Comparison of ENCODE assay signal across 9 cellular contexts in the genomic region with DNA sequence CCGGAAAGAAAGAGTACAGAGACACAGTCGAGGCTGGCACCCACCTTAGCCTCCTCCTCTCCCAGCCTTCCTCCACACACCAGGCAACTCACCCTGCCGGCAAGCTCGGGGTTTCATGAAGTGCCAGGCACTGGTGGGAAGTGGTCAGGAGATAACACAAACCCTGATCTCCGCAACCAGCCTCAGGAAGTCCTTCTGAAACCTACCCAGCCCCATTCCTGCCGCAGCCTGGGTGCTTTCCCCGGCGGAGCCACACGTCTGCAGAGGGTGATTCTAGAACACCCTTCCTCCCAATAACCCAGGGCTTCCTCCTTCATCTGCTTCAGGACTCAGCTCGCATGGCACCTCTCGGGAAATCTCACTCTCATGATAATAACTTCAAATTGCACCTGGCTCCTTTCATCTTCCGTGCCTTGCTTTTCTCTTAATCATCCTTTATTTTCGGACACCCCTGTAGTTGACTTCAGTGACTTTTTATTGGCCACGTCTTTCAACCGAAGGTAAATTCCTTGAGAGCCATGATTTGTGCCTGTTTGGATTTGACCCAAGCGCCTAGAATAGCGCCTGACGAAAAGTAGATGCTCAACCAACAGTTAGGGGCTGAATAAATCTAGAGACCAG. TPM values are rescaled to one million over a fixed set of nuclear protein-coding genes. Genes with fewer than 3 reads are reported as not detected.
DNase-seq lines count a peak whose midpoint lies in the region; ATAC-seq, FAIRE-seq and TF ChIP-seq lines count a peak whose summit lies in the region.
"Had no signal": no experiment of that assay in that cellular context is flagged by ENCODE, and none has a peak within 500 bp of the region (broad histone marks: within the 10 kb centered on the region; RNA-seq: fewer than 3 reads in every experiment).

No MANE protein-coding gene starts in this region.

- CTCF ChIA-PET in HepG2 (lab: Yijun Ruan, JAX; ENCODE audit: low intra/inter-chr PET ratio, low total read pairs): interaction anchor here (0.5 to 6.0 kb wide), 5 partner anchors 50 to 117 kb away, joined by 3 to 110 read pairs (median 19); no protein-coding TSS in a partner anchor

- no peak for TF ChIP-seq CTCF in DND-41 (IDR thresholded peaks at IDR 0.05; ENCODE audit: borderline replicate concordance, extremely low read depth, low read length, poor library complexity, severe bottlenecking)
- TF ChIP-seq CTCF in HepG2 (CRISPR knock-in tag; IDR thresholded peaks at IDR 0.05): no peak
- TF ChIP-seq CTCF in hepatocyte (IDR thresholded peaks at IDR 0.05; ENCODE audit: poor library complexity): no peak
- TF ChIP-seq CTCF in endothelial cell (IDR thresholded peaks at IDR 0.05; ENCODE audit: unreplicated experiment): no peak

- no peaks in the 10 kb centered on the region for H3K36me3 ChIP-seq in DND-41 (ENCODE audit: insufficient read depth, low read length)
- no peaks in the 10 kb centered on the region for H3K36me3 ChIP-seq in HepG2 (replicated peaks in 1 of 2; ENCODE audit: control insufficient read depth in 1 of 2, insufficient read depth in 2 of 2, low read length in 2 of 2)
- H3K36me3 ChIP-seq in hepatocyte (replicated peaks; ENCODE audit: insufficient read depth, low read depth): no peaks in the 10 kb centered on the region
- H3K36me3 ChIP-seq: HAP-1 had no signal

- peak; percentile 67 for ATAC-seq in DND-41 (ENCODE audit: insufficient read depth, low read depth)
- ATAC-seq in HepG2: no peak
- ATAC-seq in HG03108 (IDR thresholded peaks at IDR 0.05; ENCODE audit: unreplicated experiment): no peak
- ATAC-seq in HG03342 (IDR thresholded peaks at IDR 0.05; ENCODE audit: unreplicated experiment): no peak

- H3K79me2 ChIP-seq in DND-41 (ENCODE audit: insufficient read depth, low read length): no peaks in the 10 kb centered on the region
- H3K79me2 ChIP-seq in HepG2 (ENCODE audit: insufficient read depth, low read length): no peaks in the 10 kb centered on the region
- no peaks in the 10 kb centered on the region for H3K79me2 ChIP-seq in hepatocyte

- H3K27me3 Mint-ChIP-seq in activated T-cell treated with anti-CD3 and anti-CD28 coated beads, Interleukin-2, amount 50 U/mL, for 24 hours: peaks cover 60% of the 10 kb centered on the region
- H3K27me3 Mint-ChIP-seq in endothelial cell (ENCODE audit: unreplicated experiment): peaks cover 7% of the 10 kb centered on the region

- H3K27me3 ChIP-seq in DND-41 (ENCODE audit: insufficient read depth, low read length, poor library complexity) (peaks cover 29% of the 10 kb centered on the region), HepG2 (ENCODE audit: control insufficient read depth in 1 of 2, insufficient read depth in 2 of 2, low read length in 2 of 2) (peaks cover 0 to 48% of the 10 kb centered on the region in 2 experiments; a peak in 3 of 5 replicates), hepatocyte (peaks cover 46% of the 10 kb centered on the region)

- peak; percentile 53 for DNase-seq in DND-41
- DNase-seq in M059J (ENCODE audit: low read depth): peak; percentile 43
- DNase-seq in activated T-cell treated with anti-CD3 and anti-CD28 coated beads, Interleukin-2, amount 50 U/mL, for 24 hours: peak; percentile 52
- no peak for DNase-seq in HepG2 (ENCODE audit: low spot score)
- no peak for DNase-seq in hepatocyte (ENCODE audit: low spot score)
- no peak for DNase-seq in endothelial cell (ENCODE audit: low spot score)

- H3K9ac ChIP-seq in DND-41 (ENCODE audit: low read depth, low read length) (no peak overlapping the region), HepG2 (ENCODE audit: insufficient read depth, low read depth, low read length) (no peak overlapping the region)

- H3K9me3 ChIP-seq in DND-41 (ENCODE audit: insufficient read depth, low read length, severe bottlenecking) (no peaks in the 10 kb centered on the region), HepG2 (ENCODE audit: low read length) (no peaks in the 10 kb centered on the region), hepatocyte (ENCODE audit: low read depth) (no peaks in the 10 kb centered on the region)

- H3K4me2 ChIP-seq in DND-41 (ENCODE audit: insufficient read depth, low read length) (no peak overlapping the region), HepG2 (ENCODE audit: low read depth, low read length) (no peak overlapping the region; the same call in 1 of the 2 replicates), hepatocyte (no peak overlapping the region)

- H3K4me1 ChIP-seq in DND-41 (ENCODE audit: insufficient read depth, low read length) (peaks cover 4% of the 10 kb centered on the region; the same call in 1 of the 2 replicates), HepG2 (ENCODE audit: insufficient read depth, low read length) (peaks cover 20% of the 10 kb centered on the region), hepatocyte (ENCODE audit: insufficient read depth) (no peaks in the 10 kb centered on the region)

- TF ChIP-seq RAD21 in HepG2 (CRISPR knock-in tag; IDR thresholded peaks at IDR 0.05): no peak

- TF ChIP-seq EP300 in HepG2 (IDR thresholded peaks at IDR 0.05; ENCODE audit: low read depth in 2 of 2, low read length in 2 of 2) (no peak), HepG2 (CRISPR knock-in tag; IDR thresholded peaks at IDR 0.05; ENCODE audit: borderline replicate concordance) (no peak)

- in situ Hi-C loops in HepG2 (cut with HindIII; ENCODE audit: extremely low pct_ligation_motif_present, low pct_unique_long_range_greater_than_20kb): loop anchor here (5.0 to 10.0 kb wide), 4 partner anchors 62 to 244 kb away; a partner anchor contains a TSS

- no peak overlapping the region for H2AFZ ChIP-seq in DND-41 (ENCODE audit: low read depth, low read length)
- H2AFZ ChIP-seq in HepG2 (ENCODE audit: low read length): no peak overlapping the region
- H2AFZ ChIP-seq in hepatocyte: no peak overlapping the region

- no peak overlapping the region for H3K4me3 ChIP-seq in DND-41 (ENCODE audit: low read depth in 1 of 2, low read length in 2 of 2)
- H3K4me3 ChIP-seq in HepG2 (replicated peaks in 1 of 3; ENCODE audit: insufficient read depth in 1 of 3, low read depth in 2 of 3, low read length in 3 of 3): peak overlapping the region in 1 of 3 experiments; percentile 15; a peak in 1 of 6 replicates
- H3K4me3 ChIP-seq in hepatocyte: no peak overlapping the region
- H3K4me3 ChIP-seq: HAP-1 had no signal

- no peaks in the 10 kb centered on the region for H3K9me3 Mint-ChIP-seq in activated T-cell treated with anti-CD3 and anti-CD28 coated beads, Interleukin-2, amount 50 U/mL, for 24 hours
- no peaks in the 10 kb centered on the region for H3K9me3 Mint-ChIP-seq in endothelial cell (ENCODE audit: unreplicated experiment)

- no peak for FAIRE-seq in HepG2 (lab: Jason Lieb, UNC)

- H4K20me1 ChIP-seq in DND-41 (ENCODE audit: insufficient read depth, low read length) (no peaks in the 10 kb centered on the region), HepG2 (ENCODE audit: insufficient read depth, low read length) (no peaks in the 10 kb centered on the region), hepatocyte (ENCODE audit: insufficient read depth, poor library complexity, severe bottlenecking) (no peaks in the 10 kb centered on the region)

- WGBS in HepG2 (ENCODE audit: low lambda C conversion rate): 9% methylated on average over 18 of the region's 18 CpGs
- 32% methylated on average over 17 of the region's 18 CpGs for WGBS in hepatocyte (ENCODE audit: low lambda C conversion rate, missing lambda C conversion rate)

- H3K27ac Mint-ChIP-seq in activated T-cell treated with anti-CD3 and anti-CD28 coated beads, Interleukin-2, amount 50 U/mL, for 24 hours: no peak overlapping the region
- no peak overlapping the region for H3K27ac Mint-ChIP-seq in endothelial cell (ENCODE audit: unreplicated experiment)

- no peaks in the 10 kb centered on the region for H3K36me3 Mint-ChIP-seq in activated T-cell treated with anti-CD3 and anti-CD28 coated beads, Interleukin-2, amount 50 U/mL, for 24 hours (ENCODE audit: low read depth)
- no peaks in the 10 kb centered on the region for H3K36me3 Mint-ChIP-seq in endothelial cell (ENCODE audit: low read depth, unreplicated experiment)

- no peaks in the 10 kb centered on the region for H3K9me2 ChIP-seq in hepatocyte (replicated peaks; ENCODE audit: insufficient read depth)

- TF ChIP-seq POLR2A in HepG2 (IDR thresholded peaks at IDR 0.05; ENCODE audit: insufficient read depth in 1 of 2, low read depth in 2 of 2, low read length in 2 of 2): no peak

- intact Hi-C loops in HepG2 (cut with micrococcal nuclease; ENCODE audit: unreplicated experiment): loop anchor here (5.0 kb wide), 1 partner anchor 242 kb away; a partner anchor contains a TSS

- H3K27ac ChIP-seq in DND-41 (ENCODE audit: low read length) (no peak overlapping the region), HepG2 (ENCODE audit: extremely low read length, insufficient read depth, low read length) (no peak overlapping the region), hepatocyte (no peak overlapping the region)

- H3K4me1 Mint-ChIP-seq in activated T-cell treated with anti-CD3 and anti-CD28 coated beads, Interleukin-2, amount 50 U/mL, for 24 hours (ENCODE audit: low read depth): peaks cover 23% of the 10 kb centered on the region
- peaks cover 16% of the 10 kb centered on the region for H3K4me1 Mint-ChIP-seq in endothelial cell (ENCODE audit: unreplicated experiment)

- no TSS peak for BruUV-seq in HepG2 (replicated peaks; lab: Mats Ljungman, UMichigan)

- peak overlapping the region; percentile 30 for H3K4me3 Mint-ChIP-seq in activated T-cell treated with anti-CD3 and anti-CD28 coated beads, Interleukin-2, amount 50 U/mL, for 24 hours
- H3K4me3 Mint-ChIP-seq in endothelial cell (ENCODE audit: unreplicated experiment): no peak overlapping the region

- POLR2A ChIA-PET in HepG2 (lab: Yijun Ruan, JAX): no interaction called here

RNA-seq across cellular contexts. Expression of a gene that starts 8.7 kb away (rescaled TPM):
- total RNA-seq in M059J (2014; rRNA removed; shearing (Covaris generic)): 643 and 778 TPM in 2 replicates
- total RNA-seq in HepG2 (2016; rRNA removed; fragmentation: Illumina TruSeq; extraction: Trizol) (21.2 and 45.2 TPM in 2 replicates), hepatocyte (155 and 158 TPM in 2 replicates), endothelial cell (ENCODE audit: unreplicated experiment) (274 TPM)
- total RNA-seq in HepG2 (2016; cell fraction: cytosol; rRNA removed; fragmentation: Illumina TruSeq; extraction: Trizol; ENCODE audit: low read depth): 6.3 and 7.1 TPM in 2 replicates
- 21.6 and 46.9 TPM in 2 replicates for total RNA-seq in HepG2 (2016; cell fraction: insoluble cytoplasmic fraction; rRNA removed; fragmentation: Illumina TruSeq; extraction: Trizol)
- total RNA-seq in HepG2 (2016; cell fraction: membrane; rRNA removed; fragmentation: Illumina TruSeq; extraction: Trizol): 12.5 and 14.1 TPM in 2 replicates
- 38.3 and 44.5 TPM in 2 replicates for total RNA-seq in HepG2 (2016; cell fraction: nucleus; rRNA removed; fragmentation: Illumina TruSeq; extraction: Trizol)
- polyA plus RNA-seq in HepG2 (2011; rRNA removed) (90.4 and 99.8 TPM in 2 replicates), hepatocyte (141 and 163 TPM in 2 replicates)
- 94.6 and 111 TPM in 2 replicates for polyA plus RNA-seq in HepG2 (2011; cell fraction: cytosol; rRNA removed)
- 67.6 and 75.6 TPM in 2 replicates for polyA plus RNA-seq in HepG2 (2011; cell fraction: nucleus; rRNA removed)
- polyA plus RNA-seq in HepG2 (2012): 64.9 and 110 TPM in 2 replicates
- polyA plus RNA-seq in HepG2 (2016; cell fraction: cytosol; fragmentation: Illumina TruSeq; extraction: Trizol; ENCODE audit: low read depth): 6.6 and 6.7 TPM in 2 replicates
- 23.6 and 24.3 TPM in 2 replicates for polyA plus RNA-seq in HepG2 (2016; cell fraction: insoluble cytoplasmic fraction; fragmentation: Illumina TruSeq; extraction: Trizol; ENCODE audit: low read depth)
- polyA plus RNA-seq in HepG2 (2016; cell fraction: membrane; fragmentation: Illumina TruSeq; extraction: Trizol; ENCODE audit: low read depth): 11.8 and 12.2 TPM in 2 replicates
- 68.0 and 69.9 TPM in 2 replicates for polyA plus RNA-seq in HepG2 (2016; cell fraction: nucleus; fragmentation: Illumina TruSeq; extraction: Trizol; ENCODE audit: insufficient read depth, low read depth)
- polyA minus RNA-seq in HepG2 (2011; rRNA and poly(A)+ RNA removed; ENCODE audit: low replicate concordance): 39.4 and 80.9 TPM in 2 replicates
- polyA minus RNA-seq in HepG2 (2011; cell fraction: cytosol; rRNA and poly(A)+ RNA removed): 45.5 and 56.8 TPM in 2 replicates
- 17.4 and 26.7 TPM in 2 replicates for polyA minus RNA-seq in HepG2 (2011; cell fraction: nucleus; rRNA and poly(A)+ RNA removed)

Comparison
In these comparisons a context has a peak if more than half of its experiments do, and no peak if none do; other contexts are left out.
1. DNase-seq: peak in DND-41 (single experiment), M059J (single experiment) and activated T-cell treated with anti-CD3 and anti-CD28 coated beads, Interleukin-2, amount 50 U/mL, for 24 hours (single experiment); none in HepG2 (single experiment), hepatocyte (single experiment) and endothelial cell (single experiment).